7 cellular contexts compared by ENCODE assay signal in genomic region chr2:27381577-27382181, GRCh38. TPM values are rescaled to one million over a fixed set of nuclear protein-coding genes. Genes with fewer than 3 reads are reported as not detected.
DNase-seq lines count a peak whose midpoint lies in the region; ATAC-seq and TF ChIP-seq lines count a peak whose summit lies in the region.
"Had no signal": no experiment of that assay in that cellular context is flagged by ENCODE, and none has a peak within 500 bp of the region (broad histone marks: within the 10 kb centered on the region; RNA-seq: fewer than 3 reads in every experiment).

No MANE protein-coding gene starts in this region.

- H3K36me3 ChIP-seq in Caco-2 (ENCODE audit: control insufficient read depth, insufficient read depth, low read length) = peaks cover 6% of the 10 kb centered on the region
- H3K36me3 ChIP-seq in uterus = no peaks in the 10 kb centered on the region

- H3K4me3 Mint-ChIP-seq in Caco-2 (ENCODE audit: unreplicated experiment) = peak overlapping the region; percentile 85
- H3K4me3 Mint-ChIP-seq in activated CD4-positive, alpha-beta memory T cell treated with anti-CD3 and anti-CD28 coated beads, Interleukin-2, amount 10 ng/mL, durations not matched to agents 7 days and 5 days = peak overlapping the region; percentile 87
- peak overlapping the region; percentile 79 to 91 (median 84) for H3K4me3 Mint-ChIP-seq in naive B cell

- peaks cover 88% of the 10 kb centered on the region for H3K36me3 Mint-ChIP-seq in Caco-2 (ENCODE audit: insufficient read depth, unreplicated experiment)
- H3K36me3 Mint-ChIP-seq in activated CD4-positive, alpha-beta memory T cell treated with anti-CD3 and anti-CD28 coated beads, Interleukin-2, amount 10 ng/mL, durations not matched to agents 7 days and 5 days (ENCODE audit: low read depth) = peaks cover 74% of the 10 kb centered on the region
- peaks cover 14 to 28% of the 10 kb centered on the region in 2 donors for H3K36me3 Mint-ChIP-seq in naive B cell

- CTCF ChIA-PET in Caco-2 (lab: Charles Lee) = interaction anchor here (1.1 kb wide), 1 partner anchor 302 kb away, joined by 3 read pairs; no protein-coding TSS in a partner anchor
- CTCF ChIA-PET in activated CD4-positive, alpha-beta memory T cell treated with anti-CD3 and anti-CD28 coated beads, Interleukin-2, amount 10 ng/mL, durations not matched to agents 7 days and 5 days (lab: Charles Lee) = interaction anchor here (0.9 to 3.4 kb wide), 2 partner anchors 12 to 302 kb away, joined by 3 to 14 read pairs; no protein-coding TSS in a partner anchor

- H3K9me3 Mint-ChIP-seq in Caco-2 (ENCODE audit: unreplicated experiment) = no peaks in the 10 kb centered on the region
- H3K9me3 Mint-ChIP-seq in activated CD4-positive, alpha-beta memory T cell treated with anti-CD3 and anti-CD28 coated beads, Interleukin-2, amount 10 ng/mL, durations not matched to agents 7 days and 5 days = no peaks in the 10 kb centered on the region
- no peaks in the 10 kb centered on the region for H3K9me3 Mint-ChIP-seq in naive B cell

- peak overlapping the region; percentile 98 for H3K27ac Mint-ChIP-seq in Caco-2 (ENCODE audit: unreplicated experiment)
- peak overlapping the region; percentile 88 for H3K27ac Mint-ChIP-seq in activated CD4-positive, alpha-beta memory T cell treated with anti-CD3 and anti-CD28 coated beads, Interleukin-2, amount 10 ng/mL, durations not matched to agents 7 days and 5 days
- peak overlapping the region; percentile 89 to 98 (median 96) for H3K27ac Mint-ChIP-seq in naive B cell

- intact Hi-C loops in Caco-2 (cut with micrococcal nuclease; ENCODE audit: unreplicated experiment) (no loop called here), uterus (cut with DNase I; ENCODE audit: low total_unique reads) (no loop called here)

- POLR2A ChIA-PET in Caco-2 (lab: Charles Lee) = interaction anchor here (1.7 kb wide), 1 partner anchor 25 kb away, joined by 7 read pairs; the partner anchor contains the start of gene GTF3C2
- POLR2A ChIA-PET in activated CD4-positive, alpha-beta memory T cell treated with anti-CD3 and anti-CD28 coated beads, Interleukin-2, amount 10 ng/mL, durations not matched to agents 7 days and 5 days (lab: Charles Lee) = interaction anchor here (1.2 to 5.1 kb wide), 5 partner anchors 10 to 247 kb away, joined by 5 to 96 read pairs (median 24); partner anchors contain the start of genes CCDC121, EIF2B4, GPN1 and NRBP1

- H3K27me3 ChIP-seq in Caco-2 (replicated peaks; ENCODE audit: control insufficient read depth, insufficient read depth, low read length) = no peaks in the 10 kb centered on the region
- H3K27me3 ChIP-seq in uterus = no peaks in the 10 kb centered on the region
- H3K27me3 ChIP-seq: SJCRH30 had no signal

- DNase-seq in Caco-2 = no peak
- no peak for DNase-seq in activated CD4-positive, alpha-beta memory T cell treated with anti-CD3 and anti-CD28 coated beads, Interleukin-2, amount 10 ng/mL, durations not matched to agents 7 days and 5 days
- no peak for DNase-seq in naive B cell
- no peak for DNase-seq in uterus
- DNase-seq: SJCRH30 had no signal

- H3K27ac ChIP-seq in uterus = peak overlapping the region in 1 of 2 donors; percentile 82

- H3K9me3 ChIP-seq in Caco-2 = no peaks in the 10 kb centered on the region
- no peaks in the 10 kb centered on the region for H3K9me3 ChIP-seq in uterus
- H3K9me3 ChIP-seq: SJCRH30 had no signal

- H3K4me1 ChIP-seq in Caco-2 = peaks cover 15% of the 10 kb centered on the region
- H3K4me1 ChIP-seq in uterus = no peaks in the 10 kb centered on the region

- no peaks in the 10 kb centered on the region for H3K27me3 Mint-ChIP-seq in Caco-2 (ENCODE audit: insufficient read depth, unreplicated experiment)
- H3K27me3 Mint-ChIP-seq in activated CD4-positive, alpha-beta memory T cell treated with anti-CD3 and anti-CD28 coated beads, Interleukin-2, amount 10 ng/mL, durations not matched to agents 7 days and 5 days = no peaks in the 10 kb centered on the region
- no peaks in the 10 kb centered on the region for H3K27me3 Mint-ChIP-seq in naive B cell

- BruUV-seq in Caco-2 (replicated peaks; lab: Mats Ljungman, UMichigan) = TSS peak; percentile 56

- TF ChIP-seq CTCF in Caco-2 (IDR thresholded peaks at IDR 0.05; ENCODE audit: insufficient read depth in 1 of 2, low read depth in 1 of 2, low read length in 1 of 2, severe bottlenecking in 1 of 2, unreplicated experiment in 1 of 2) = no peak
- TF ChIP-seq CTCF in uterus (IDR thresholded peaks at IDR 0.05) = no peak

- no peak overlapping the region for H3K4me3 ChIP-seq in Caco-2 (ENCODE audit: low read depth, low read length)
- H3K4me3 ChIP-seq in uterus = no peak overlapping the region

- H3K4me1 Mint-ChIP-seq in Caco-2 (ENCODE audit: low read depth, unreplicated experiment) (peaks cover 11% of the 10 kb centered on the region), naive B cell (peaks cover 26 to 42% (median 34%) of the 10 kb centered on the region in 3 donors)
- H3K4me1 Mint-ChIP-seq in activated CD4-positive, alpha-beta memory T cell treated with anti-CD3 and anti-CD28 coated beads, Interleukin-2, amount 10 ng/mL, durations not matched to agents 7 days and 5 days = peaks cover 37% of the 10 kb centered on the region

- ATAC-seq in naive B cell (ENCODE audit: low read depth in 2 of 2) (no peak), GM21619 (IDR thresholded peaks at IDR 0.05; ENCODE audit: unreplicated experiment) (no peak), HG03378 (IDR thresholded peaks at IDR 0.05; ENCODE audit: unreplicated experiment) (no peak)

- no peak for TF ChIP-seq POLR2A in uterus (IDR thresholded peaks at IDR 0.05)

RNA-seq across cellular contexts. Expression of gene ZNF513, which starts 1.1 kb away (rescaled TPM):
- total RNA-seq in Caco-2 (2022) (18.2 and 19.2 TPM in 2 replicates), uterus (10 to 100 TPM in 3 of 4 donors, under 1 TPM in 1; 0.88 to 16.1 (median 12.0) TPM)
- total RNA-seq in activated CD4-positive, alpha-beta memory T cell treated with anti-CD3 and anti-CD28 coated beads, Interleukin-2, amount 10 ng/mL, durations not matched to agents 7 days and 5 days = 10 to 100 TPM; 15.6 to 16.7 TPM
- 1 to 10 TPM in 5 of 6 donors, not detected in 1; 2.2 to 6.5 (median 3.7) TPM for polyA plus RNA-seq in naive B cell (ENCODE audit: low read depth in 6 of 6)

RNA-seq across cellular contexts. Expression of gene SNX17, which starts 11.3 kb away (rescaled TPM):
- total RNA-seq in Caco-2 (2022) (98.7 and 108 TPM in 2 replicates), uterus (10 to 100 TPM; 89.4 to 91.5 (median 90.8) TPM)
- 100 to 1,000 TPM; 116 to 123 TPM for total RNA-seq in activated CD4-positive, alpha-beta memory T cell treated with anti-CD3 and anti-CD28 coated beads, Interleukin-2, amount 10 ng/mL, durations not matched to agents 7 days and 5 days
- polyA plus RNA-seq in naive B cell (ENCODE audit: low read depth in 6 of 6) = 100 to 1,000 TPM; 216 to 307 (median 256) TPM

RNA-seq across cellular contexts. Expression of gene EIF2B4, which starts 11.5 kb away (rescaled TPM):
- 79.7 and 91.3 TPM in 2 replicates for total RNA-seq in Caco-2 (2022)
- 10 to 100 TPM; 34.1 to 36.9 TPM for total RNA-seq in activated CD4-positive, alpha-beta memory T cell treated with anti-CD3 and anti-CD28 coated beads, Interleukin-2, amount 10 ng/mL, durations not matched to agents 7 days and 5 days
- 10 to 100 TPM; 16.3 to 38.9 (median 30.3) TPM for polyA plus RNA-seq in naive B cell (ENCODE audit: low read depth in 6 of 6)
- 10 to 100 TPM in 3 of 4 donors, 1 to 10 TPM in 1; 7.9 to 51.7 (median 13.8) TPM for total RNA-seq in uterus

RNA-seq across cellular contexts. Expression of gene GTF3C2, which starts 25.1 kb away (rescaled TPM):
- total RNA-seq in Caco-2 (2022) (81.0 and 91.4 TPM in 2 replicates), uterus (10 to 100 TPM; 21.3 to 70.6 (median 31.2) TPM)
- 10 to 100 TPM; 49.0 to 49.1 TPM for total RNA-seq in activated CD4-positive, alpha-beta memory T cell treated with anti-CD3 and anti-CD28 coated beads, Interleukin-2, amount 10 ng/mL, durations not matched to agents 7 days and 5 days
- 10 to 100 TPM; 31.8 to 50.6 (median 39.9) TPM for polyA plus RNA-seq in naive B cell (ENCODE audit: low read depth in 6 of 6)

RNA-seq across cellular contexts. Expression of gene PPM1G, which starts 27.7 kb away (rescaled TPM):
- total RNA-seq in Caco-2 (2022) (140 and 149 TPM in 2 replicates), uterus (10 to 100 TPM; 15.9 to 54.1 (median 42.2) TPM)
- total RNA-seq in activated CD4-positive, alpha-beta memory T cell treated with anti-CD3 and anti-CD28 coated beads, Interleukin-2, amount 10 ng/mL, durations not matched to agents 7 days and 5 days = 100 to 1,000 TPM; 119 to 122 TPM
- 100 to 1,000 TPM in 1 of 6 donors, 10 to 100 TPM in 5; 67.1 to 105 (median 73.2) TPM for polyA plus RNA-seq in naive B cell (ENCODE audit: low read depth in 6 of 6)
